In genomic region chr2:98445708-98446577, GRCh38 we compare ENCODE assay signal across 1 cellular context.
TF ChIP-seq lines count a peak whose summit lies in the region.

No MANE protein-coding gene starts in this region.

TF ChIP-seq in GM12878, 131 proteins besides CTCF, POLR2A, EP300 and RAD21 (continued from another document and continues in another):
- TF ChIP-seq, protein P1, sequence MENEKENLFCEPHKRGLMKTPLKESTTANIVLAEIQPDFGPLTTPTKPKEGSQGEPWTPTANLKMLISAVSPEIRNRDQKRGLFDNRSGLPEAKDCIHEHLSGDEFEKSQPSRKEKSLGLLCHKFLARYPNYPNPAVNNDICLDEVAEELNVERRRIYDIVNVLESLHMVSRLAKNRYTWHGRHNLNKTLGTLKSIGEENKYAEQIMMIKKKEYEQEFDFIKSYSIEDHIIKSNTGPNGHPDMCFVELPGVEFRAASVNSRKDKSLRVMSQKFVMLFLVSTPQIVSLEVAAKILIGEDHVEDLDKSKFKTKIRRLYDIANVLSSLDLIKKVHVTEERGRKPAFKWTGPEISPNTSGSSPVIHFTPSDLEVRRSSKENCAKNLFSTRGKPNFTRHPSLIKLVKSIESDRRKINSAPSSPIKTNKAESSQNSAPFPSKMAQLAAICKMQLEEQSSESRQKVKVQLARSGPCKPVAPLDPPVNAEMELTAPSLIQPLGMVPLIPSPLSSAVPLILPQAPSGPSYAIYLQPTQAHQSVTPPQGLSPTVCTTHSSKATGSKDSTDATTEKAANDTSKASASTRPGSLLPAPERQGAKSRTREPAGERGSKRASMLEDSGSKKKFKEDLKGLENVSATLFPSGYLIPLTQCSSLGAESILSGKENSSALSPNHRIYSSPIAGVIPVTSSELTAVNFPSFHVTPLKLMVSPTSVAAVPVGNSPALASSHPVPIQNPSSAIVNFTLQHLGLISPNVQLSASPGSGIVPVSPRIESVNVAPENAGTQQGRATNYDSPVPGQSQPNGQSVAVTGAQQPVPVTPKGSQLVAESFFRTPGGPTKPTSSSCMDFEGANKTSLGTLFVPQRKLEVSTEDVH (IDR thresholded peaks at IDR 0.05; ENCODE audit: low read depth, partially characterized antibody): no peak
- TF ChIP-seq ZBED1 (IDR thresholded peaks at IDR 0.05; ENCODE audit: borderline replicate concordance): no peak
- TF ChIP-seq LARP7 (IDR thresholded peaks at IDR 0.05): no peak
- no peak for TF ChIP-seq SIX5 (IDR thresholded peaks at IDR 0.05; ENCODE audit: low read depth, low read length, severe bottlenecking)
- no peak for TF ChIP-seq IRF4 (IDR thresholded peaks at IDR 0.05; ENCODE audit: low read depth, low read length)
- TF ChIP-seq, protein P2, sequence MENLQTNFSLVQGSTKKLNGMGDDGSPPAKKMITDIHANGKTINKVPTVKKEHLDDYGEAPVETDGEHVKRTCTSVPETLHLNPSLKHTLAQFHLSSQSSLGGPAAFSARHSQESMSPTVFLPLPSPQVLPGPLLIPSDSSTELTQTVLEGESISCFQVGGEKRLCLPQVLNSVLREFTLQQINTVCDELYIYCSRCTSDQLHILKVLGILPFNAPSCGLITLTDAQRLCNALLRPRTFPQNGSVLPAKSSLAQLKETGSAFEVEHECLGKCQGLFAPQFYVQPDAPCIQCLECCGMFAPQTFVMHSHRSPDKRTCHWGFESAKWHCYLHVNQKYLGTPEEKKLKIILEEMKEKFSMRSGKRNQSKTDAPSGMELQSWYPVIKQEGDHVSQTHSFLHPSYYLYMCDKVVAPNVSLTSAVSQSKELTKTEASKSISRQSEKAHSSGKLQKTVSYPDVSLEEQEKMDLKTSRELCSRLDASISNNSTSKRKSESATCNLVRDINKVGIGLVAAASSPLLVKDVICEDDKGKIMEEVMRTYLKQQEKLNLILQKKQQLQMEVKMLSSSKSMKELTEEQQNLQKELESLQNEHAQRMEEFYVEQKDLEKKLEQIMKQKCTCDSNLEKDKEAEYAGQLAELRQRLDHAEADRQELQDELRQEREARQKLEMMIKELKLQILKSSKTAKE (IDR thresholded peaks at IDR 0.05; ENCODE audit: low read depth, poor library complexity, severe bottlenecking): no peak
- no peak for TF ChIP-seq KAT2A (conservative IDR thresholded peaks at IDR 0.05; ENCODE audit: control insufficient read depth, low read depth, low read length)
- no peak for TF ChIP-seq ZNF274 (IDR thresholded peaks at IDR 0.05; ENCODE audit: insufficient read depth, insufficient read length)
- TF ChIP-seq EGR1 (IDR thresholded peaks at IDR 0.05; ENCODE audit: borderline replicate concordance in 1 of 2, low read depth in 2 of 2, low read length in 2 of 2): no peak
- no peak for TF ChIP-seq YBX1 (IDR thresholded peaks at IDR 0.05)
- TF ChIP-seq SP1 (IDR thresholded peaks at IDR 0.05; ENCODE audit: low read depth, low read length): no peak
- TF ChIP-seq MAX (IDR thresholded peaks at IDR 0.05; ENCODE audit: low read depth, low read length): 0 out of 2 replicates have a peak, but pooled peaks have one; percentile 37
- TF ChIP-seq SPI1 (IDR thresholded peaks at IDR 0.05; ENCODE audit: borderline replicate concordance, insufficient read depth, low read depth, low read length): no peak
- TF ChIP-seq CHD1 (IDR thresholded peaks at IDR 0.05; ENCODE audit: low read depth, low read length): no peak
- TF ChIP-seq RELA (IDR thresholded peaks at IDR 0.05; ENCODE audit: borderline replicate concordance, partially characterized antibody): no peak
- no peak for TF ChIP-seq USF2 (IDR thresholded peaks at IDR 0.05; ENCODE audit: borderline replicate concordance, low read depth, low read length)
- no peak for TF ChIP-seq USF1 (IDR thresholded peaks at IDR 0.05; ENCODE audit: borderline replicate concordance, extremely low read length, insufficient read depth, low read depth, low read length)
- TF ChIP-seq TCF12 (IDR thresholded peaks at IDR 0.05; ENCODE audit: low read depth, low read length): no peak
- no peak for TF ChIP-seq ZSCAN29 (IDR thresholded peaks at IDR 0.05)
- TF ChIP-seq, protein P3, sequence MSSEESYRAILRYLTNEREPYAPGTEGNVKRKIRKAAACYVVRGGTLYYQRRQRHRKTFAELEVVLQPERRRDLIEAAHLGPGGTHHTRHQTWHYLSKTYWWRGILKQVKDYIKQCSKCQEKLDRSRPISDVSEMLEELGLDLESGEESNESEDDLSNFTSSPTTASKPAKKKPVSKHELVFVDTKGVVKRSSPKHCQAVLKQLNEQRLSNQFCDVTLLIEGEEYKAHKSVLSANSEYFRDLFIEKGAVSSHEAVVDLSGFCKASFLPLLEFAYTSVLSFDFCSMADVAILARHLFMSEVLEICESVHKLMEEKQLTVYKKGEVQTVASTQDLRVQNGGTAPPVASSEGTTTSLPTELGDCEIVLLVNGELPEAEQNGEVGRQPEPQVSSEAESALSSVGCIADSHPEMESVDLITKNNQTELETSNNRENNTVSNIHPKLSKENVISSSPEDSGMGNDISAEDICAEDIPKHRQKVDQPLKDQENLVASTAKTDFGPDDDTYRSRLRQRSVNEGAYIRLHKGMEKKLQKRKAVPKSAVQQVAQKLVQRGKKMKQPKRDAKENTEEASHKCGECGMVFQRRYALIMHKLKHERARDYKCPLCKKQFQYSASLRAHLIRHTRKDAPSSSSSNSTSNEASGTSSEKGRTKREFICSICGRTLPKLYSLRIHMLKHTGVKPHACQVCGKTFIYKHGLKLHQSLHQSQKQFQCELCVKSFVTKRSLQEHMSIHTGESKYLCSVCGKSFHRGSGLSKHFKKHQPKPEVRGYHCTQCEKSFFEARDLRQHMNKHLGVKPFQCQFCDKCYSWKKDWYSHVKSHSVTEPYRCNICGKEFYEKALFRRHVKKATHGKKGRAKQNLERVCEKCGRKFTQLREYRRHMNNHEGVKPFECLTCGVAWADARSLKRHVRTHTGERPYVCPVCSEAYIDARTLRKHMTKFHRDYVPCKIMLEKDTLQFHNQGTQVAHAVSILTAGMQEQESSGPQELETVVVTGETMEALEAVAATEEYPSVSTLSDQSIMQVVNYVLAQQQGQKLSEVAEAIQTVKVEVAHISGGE (CRISPR knock-in tag; IDR thresholded peaks at IDR 0.05): no peak
- TF ChIP-seq, protein P4, sequence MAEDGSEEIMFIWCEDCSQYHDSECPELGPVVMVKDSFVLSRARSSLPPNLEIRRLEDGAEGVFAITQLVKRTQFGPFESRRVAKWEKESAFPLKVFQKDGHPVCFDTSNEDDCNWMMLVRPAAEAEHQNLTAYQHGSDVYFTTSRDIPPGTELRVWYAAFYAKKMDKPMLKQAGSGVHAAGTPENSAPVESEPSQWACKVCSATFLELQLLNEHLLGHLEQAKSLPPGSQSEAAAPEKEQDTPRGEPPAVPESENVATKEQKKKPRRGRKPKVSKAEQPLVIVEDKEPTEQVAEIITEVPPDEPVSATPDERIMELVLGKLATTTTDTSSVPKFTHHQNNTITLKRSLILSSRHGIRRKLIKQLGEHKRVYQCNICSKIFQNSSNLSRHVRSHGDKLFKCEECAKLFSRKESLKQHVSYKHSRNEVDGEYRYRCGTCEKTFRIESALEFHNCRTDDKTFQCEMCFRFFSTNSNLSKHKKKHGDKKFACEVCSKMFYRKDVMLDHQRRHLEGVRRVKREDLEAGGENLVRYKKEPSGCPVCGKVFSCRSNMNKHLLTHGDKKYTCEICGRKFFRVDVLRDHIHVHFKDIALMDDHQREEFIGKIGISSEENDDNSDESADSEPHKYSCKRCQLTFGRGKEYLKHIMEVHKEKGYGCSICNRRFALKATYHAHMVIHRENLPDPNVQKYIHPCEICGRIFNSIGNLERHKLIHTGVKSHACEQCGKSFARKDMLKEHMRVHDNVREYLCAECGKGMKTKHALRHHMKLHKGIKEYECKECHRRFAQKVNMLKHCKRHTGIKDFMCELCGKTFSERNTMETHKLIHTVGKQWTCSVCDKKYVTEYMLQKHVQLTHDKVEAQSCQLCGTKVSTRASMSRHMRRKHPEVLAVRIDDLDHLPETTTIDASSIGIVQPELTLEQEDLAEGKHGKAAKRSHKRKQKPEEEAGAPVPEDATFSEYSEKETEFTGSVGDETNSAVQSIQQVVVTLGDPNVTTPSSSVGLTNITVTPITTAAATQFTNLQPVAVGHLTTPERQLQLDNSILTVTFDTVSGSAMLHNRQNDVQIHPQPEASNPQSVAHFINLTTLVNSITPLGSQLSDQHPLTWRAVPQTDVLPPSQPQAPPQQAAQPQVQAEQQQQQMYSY (CRISPR knock-in tag; IDR thresholded peaks at IDR 0.05): no peak
- TF ChIP-seq CHD4 (IDR thresholded peaks at IDR 0.05): no peak
- TF ChIP-seq SMARCA5 (IDR thresholded peaks at IDR 0.05): no peak
- TF ChIP-seq TBL1XR1 (IDR thresholded peaks at IDR 0.05; ENCODE audit: low read depth, low read length): no peak
- TF ChIP-seq CBX3 (IDR thresholded peaks at IDR 0.05; ENCODE audit: borderline replicate concordance, low read depth): no peak
- TF ChIP-seq EZH2 (IDR thresholded peaks at IDR 0.05; ENCODE audit: borderline replicate concordance, control insufficient read depth, low read depth, low read length): no peak
- 0 out of 2 replicates have a peak, but pooled peaks have one; percentile 25 for TF ChIP-seq CHD2 (IDR thresholded peaks at IDR 0.05; ENCODE audit: borderline replicate concordance, low read depth, low read length)
- no peak for TF ChIP-seq SUPT20H (IDR thresholded peaks at IDR 0.05; ENCODE audit: borderline replicate concordance, control insufficient read depth, low read depth, low read length)
- TF ChIP-seq SRF (IDR thresholded peaks at IDR 0.05; ENCODE audit: low read depth in 2 of 2, low read length in 2 of 2): no peak
- TF ChIP-seq POLR2AphosphoS5 (IDR thresholded peaks at IDR 0.05; ENCODE audit: low read length): peak; percentile 32; the same call in 1 of the 2 replicates
- TF ChIP-seq, protein P5, sequence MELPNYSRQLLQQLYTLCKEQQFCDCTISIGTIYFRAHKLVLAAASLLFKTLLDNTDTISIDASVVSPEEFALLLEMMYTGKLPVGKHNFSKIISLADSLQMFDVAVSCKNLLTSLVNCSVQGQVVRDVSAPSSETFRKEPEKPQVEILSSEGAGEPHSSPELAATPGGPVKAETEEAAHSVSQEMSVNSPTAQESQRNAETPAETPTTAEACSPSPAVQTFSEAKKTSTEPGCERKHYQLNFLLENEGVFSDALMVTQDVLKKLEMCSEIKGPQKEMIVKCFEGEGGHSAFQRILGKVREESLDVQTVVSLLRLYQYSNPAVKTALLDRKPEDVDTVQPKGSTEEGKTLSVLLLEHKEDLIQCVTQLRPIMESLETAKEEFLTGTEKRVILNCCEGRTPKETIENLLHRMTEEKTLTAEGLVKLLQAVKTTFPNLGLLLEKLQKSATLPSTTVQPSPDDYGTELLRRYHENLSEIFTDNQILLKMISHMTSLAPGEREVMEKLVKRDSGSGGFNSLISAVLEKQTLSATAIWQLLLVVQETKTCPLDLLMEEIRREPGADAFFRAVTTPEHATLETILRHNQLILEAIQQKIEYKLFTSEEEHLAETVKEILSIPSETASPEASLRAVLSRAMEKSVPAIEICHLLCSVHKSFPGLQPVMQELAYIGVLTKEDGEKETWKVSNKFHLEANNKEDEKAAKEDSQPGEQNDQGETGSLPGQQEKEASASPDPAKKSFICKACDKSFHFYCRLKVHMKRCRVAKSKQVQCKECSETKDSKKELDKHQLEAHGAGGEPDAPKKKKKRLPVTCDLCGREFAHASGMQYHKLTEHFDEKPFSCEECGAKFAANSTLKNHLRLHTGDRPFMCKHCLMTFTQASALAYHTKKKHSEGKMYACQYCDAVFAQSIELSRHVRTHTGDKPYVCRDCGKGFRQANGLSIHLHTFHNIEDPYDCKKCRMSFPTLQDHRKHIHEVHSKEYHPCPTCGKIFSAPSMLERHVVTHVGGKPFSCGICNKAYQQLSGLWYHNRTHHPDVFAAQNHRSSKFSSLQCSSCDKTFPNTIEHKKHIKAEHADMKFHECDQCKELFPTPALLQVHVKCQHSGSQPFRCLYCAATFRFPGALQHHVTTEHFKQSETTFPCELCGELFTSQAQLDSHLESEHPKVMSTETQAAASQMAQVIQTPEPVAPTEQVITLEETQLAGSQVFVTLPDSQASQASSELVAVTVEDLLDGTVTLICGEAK (IDR thresholded peaks at IDR 0.05; ENCODE audit: borderline replicate concordance): no peak
- peak; percentile 67; the same call in 1 of the 2 replicates for TF ChIP-seq WRNIP1 (IDR thresholded peaks at IDR 0.05; ENCODE audit: borderline replicate concordance, low read depth, low read length)
- TF ChIP-seq, protein P6, sequence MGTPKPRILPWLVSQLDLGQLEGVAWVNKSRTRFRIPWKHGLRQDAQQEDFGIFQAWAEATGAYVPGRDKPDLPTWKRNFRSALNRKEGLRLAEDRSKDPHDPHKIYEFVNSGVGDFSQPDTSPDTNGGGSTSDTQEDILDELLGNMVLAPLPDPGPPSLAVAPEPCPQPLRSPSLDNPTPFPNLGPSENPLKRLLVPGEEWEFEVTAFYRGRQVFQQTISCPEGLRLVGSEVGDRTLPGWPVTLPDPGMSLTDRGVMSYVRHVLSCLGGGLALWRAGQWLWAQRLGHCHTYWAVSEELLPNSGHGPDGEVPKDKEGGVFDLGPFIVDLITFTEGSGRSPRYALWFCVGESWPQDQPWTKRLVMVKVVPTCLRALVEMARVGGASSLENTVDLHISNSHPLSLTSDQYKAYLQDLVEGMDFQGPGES (IDR thresholded peaks at IDR 0.05): no peak
- TF ChIP-seq PKNOX1 (IDR thresholded peaks at IDR 0.05): peak; percentile 7; the same call in 1 of the 2 replicates
